Comparison of ENCODE assay signal across 1 cellular context in the genomic region with DNA sequence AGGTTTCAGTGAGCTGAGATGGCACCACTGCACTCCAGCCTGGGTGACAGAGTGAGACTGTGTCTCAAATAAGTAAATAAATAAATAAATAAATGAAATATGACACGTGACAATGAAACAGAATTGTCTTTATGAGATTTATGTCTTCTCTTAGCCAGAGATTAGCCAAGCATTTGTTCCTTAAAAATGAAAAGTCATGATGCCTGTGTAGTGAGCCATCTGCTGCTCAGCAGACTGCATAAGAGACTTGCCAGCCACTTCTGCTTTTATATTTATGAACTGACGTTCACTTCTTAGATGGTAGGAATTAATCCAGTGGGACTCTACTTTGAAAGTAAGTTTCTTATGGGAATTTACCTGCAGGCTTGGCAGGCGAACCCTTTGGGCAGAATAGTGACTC.
TF ChIP-seq lines count a peak whose summit lies in the region.

No MANE protein-coding gene starts in this region.

TF ChIP-seq in IMR-90, 13 proteins besides CTCF, POLR2A, EP300 and RAD21:
- no peak for TF ChIP-seq ELK1 (IDR thresholded peaks at IDR 0.05; ENCODE audit: borderline replicate concordance, low read depth, low read length)
- TF ChIP-seq RCOR1 (IDR thresholded peaks at IDR 0.05; ENCODE audit: insufficient replicate concordance, low read length), result no peak
- no peak for TF ChIP-seq FOS (IDR thresholded peaks at IDR 0.05; ENCODE audit: low read depth, low read length)
- TF ChIP-seq MAZ (IDR thresholded peaks at IDR 0.05; ENCODE audit: borderline replicate concordance, low read depth, low read length), result no peak
- no peak for TF ChIP-seq MXI1 (IDR thresholded peaks at IDR 0.05; ENCODE audit: borderline replicate concordance, low read depth, low read length)
- TF ChIP-seq NFE2L2 (IDR thresholded peaks at IDR 0.05; ENCODE audit: low read depth, low read length), result no peak
- TF ChIP-seq CEBPB (IDR thresholded peaks at IDR 0.05; ENCODE audit: low read depth, low read length), result no peak
- TF ChIP-seq RFX5 (IDR thresholded peaks at IDR 0.05; ENCODE audit: low read depth, low read length), result no peak
- TF ChIP-seq CHD1 (IDR thresholded peaks at IDR 0.05; ENCODE audit: low read depth, low read length), result no peak
- TF ChIP-seq MAFK (IDR thresholded peaks at IDR 0.05; ENCODE audit: low read depth, low read length), result no peak
- TF ChIP-seq, protein P1, sequence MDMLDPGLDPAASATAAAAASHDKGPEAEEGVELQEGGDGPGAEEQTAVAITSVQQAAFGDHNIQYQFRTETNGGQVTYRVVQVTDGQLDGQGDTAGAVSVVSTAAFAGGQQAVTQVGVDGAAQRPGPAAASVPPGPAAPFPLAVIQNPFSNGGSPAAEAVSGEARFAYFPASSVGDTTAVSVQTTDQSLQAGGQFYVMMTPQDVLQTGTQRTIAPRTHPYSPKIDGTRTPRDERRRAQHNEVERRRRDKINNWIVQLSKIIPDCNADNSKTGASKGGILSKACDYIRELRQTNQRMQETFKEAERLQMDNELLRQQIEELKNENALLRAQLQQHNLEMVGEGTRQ (IDR thresholded peaks at IDR 0.05; ENCODE audit: low read depth, low read length), result no peak
- TF ChIP-seq BHLHE40 (IDR thresholded peaks at IDR 0.05; ENCODE audit: low read depth, low read length), result no peak
- TF ChIP-seq SMC3 (IDR thresholded peaks at IDR 0.05; ENCODE audit: low read depth, low read length), result no peak
